Comparison of ENCODE assay signal across 18 cellular contexts in the genomic region with DNA sequence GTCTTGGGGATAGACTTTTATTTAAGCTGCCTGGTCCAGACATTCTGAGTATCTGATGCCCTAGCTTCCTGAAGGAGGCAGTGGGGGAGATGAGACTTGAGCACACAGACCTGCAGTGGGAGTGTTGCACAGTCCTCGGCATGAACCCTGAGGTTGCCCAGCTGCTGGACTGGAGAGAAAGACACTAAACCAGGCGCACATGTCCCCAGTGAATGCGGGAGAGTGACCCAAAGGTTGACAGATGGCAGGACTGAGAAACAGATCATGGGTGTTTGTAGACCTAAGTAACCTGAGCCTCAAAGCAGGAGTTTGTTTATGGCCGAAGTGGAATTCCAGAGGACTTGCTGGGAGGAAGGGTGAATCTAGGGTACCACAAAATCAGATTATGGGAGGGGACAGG. TPM values are rescaled to one million over a fixed set of nuclear protein-coding genes. Genes with fewer than 3 reads are reported as not detected.
DNase-seq lines count a peak whose midpoint lies in the region; ATAC-seq and TF ChIP-seq lines count a peak whose summit lies in the region.
"Had no signal": no experiment of that assay in that cellular context is flagged by ENCODE, and none has a peak within 500 bp of the region (broad histone marks: within the 10 kb centered on the region; RNA-seq: fewer than 3 reads in every experiment).

No MANE protein-coding gene starts in this region.

- H3K79me2 ChIP-seq in neural progenitor cell (ENCODE audit: low read depth): no peaks in the 10 kb centered on the region

- ATAC-seq in IMR-90 (ENCODE audit: low read depth) (no peak), WTC11 (peak; percentile 43; the same call in 1 of the 2 replicates)
- ATAC-seq: HCT116, PC-3 had no signal

- H3K4me3 ChIP-seq in IMR-90 (ENCODE audit: insufficient read depth, low read depth, low read length) (no peak overlapping the region), neural progenitor cell (no peak overlapping the region)
- H3K4me3 ChIP-seq: SJSA1 had no signal

- no peak for TF ChIP-seq RAD21 in IMR-90 (IDR thresholded peaks at IDR 0.05; ENCODE audit: low read length)

- no TSS peak for BruUV-seq in IMR-90 (replicated peaks; lab: Mats Ljungman, UMichigan)

- CTCF ChIA-PET in IMR-90 (lab: Yijun Ruan, JAX) (interaction anchor here (0.8 kb wide), 1 partner anchor 17 kb away, joined by 3 read pairs; no protein-coding TSS in a partner anchor), WTC11 (lab: Charles Lee) (interaction anchor here (1.3 kb wide), 1 partner anchor 79 kb away, joined by 3 read pairs; no protein-coding TSS in a partner anchor)

- H3K36me3 ChIP-seq in IMR-90 (ENCODE audit: control insufficient read depth, insufficient read depth, low read length): no peaks in the 10 kb centered on the region
- no peaks in the 10 kb centered on the region for H3K36me3 ChIP-seq in neural progenitor cell
- H3K36me3 ChIP-seq: SJSA1 had no signal

- H3K4ac ChIP-seq in IMR-90 (ENCODE audit: low read depth, low read length): no peak overlapping the region

- no peak overlapping the region for H3K4me3 Mint-ChIP-seq in WTC11
- no peak overlapping the region for H3K4me3 Mint-ChIP-seq in neural progenitor cell
- H3K4me3 Mint-ChIP-seq: CD4-positive, CD25-positive, alpha-beta regulatory T cell had no signal

- 0 out of 2 replicates have a peak overlapping the region, but pooled peaks have one; percentile 15 for H3K56ac ChIP-seq in IMR-90 (ENCODE audit: extremely low read depth, insufficient read depth, low read length)

- H3K14ac ChIP-seq in IMR-90 (replicated peaks; ENCODE audit: low read depth, low read length): no peak overlapping the region

- DNase-seq in DMS 273 treated with DMSO at 0.1 percent for 48 hours (lab: John Stamatoyannopoulos, UW) (peak; percentile 37), IMR-90 (no peak), WTC11 (ENCODE audit: low spot score) (no peak), neural progenitor cell (ENCODE audit: low spot score) (peak; percentile 13), NCI-H1436 treated with DMSO at 0.1 percent for 48 hours (lab: John Stamatoyannopoulos, UW) (no peak)
- no peak for DNase-seq in effector CD8-positive, alpha-beta T cell (lab: John Stamatoyannopoulos, UW)
- DNase-seq in activated CD8-positive, alpha-beta memory T cell treated with anti-CD3 and anti-CD28 coated beads for 24 hours: no peak
- DNase-seq: CD4-positive, CD25-positive, alpha-beta regulatory T cell; DMS79 treated with DMSO at 0.1 percent for 48 hours; KBM-7; NCI-H1048; NCI-H146; NCI-H2081 treated with DMSO at 0.1 percent for 48 hours; NCI-H345; NCI-H69; PC-3 had no signal

- H3K4me1 Mint-ChIP-seq in WTC11: peaks cover 8% of the 10 kb centered on the region
- peaks cover 6% of the 10 kb centered on the region for H3K4me1 Mint-ChIP-seq in neural progenitor cell
- H3K4me1 Mint-ChIP-seq: CD4-positive, CD25-positive, alpha-beta regulatory T cell had no signal

- no peak overlapping the region for H4K8ac ChIP-seq in IMR-90 (ENCODE audit: low read depth in 2 of 2, low read length in 2 of 2)

- H2BK20ac ChIP-seq in IMR-90 (ENCODE audit: low read depth, low read length): no peak overlapping the region

- H3K4me2 ChIP-seq in IMR-90 (ENCODE audit: low read depth, low read length) (no peak overlapping the region), neural progenitor cell (peak overlapping the region; percentile 8)

- POLR2A ChIA-PET in IMR-90 (lab: Charles Lee; ENCODE audit: unreplicated experiment) (no interaction called here), WTC11 (lab: Charles Lee) (no interaction called here)

- H4K91ac ChIP-seq in IMR-90 (ENCODE audit: insufficient read depth, low read depth, low read length): no peak overlapping the region

- no peak overlapping the region for H2BK15ac ChIP-seq in IMR-90 (ENCODE audit: low read depth, low read length)

- H2AK9ac ChIP-seq in IMR-90 (replicated peaks; ENCODE audit: low read depth, low read length, poor library complexity): no peak overlapping the region

- H2AK5ac ChIP-seq in IMR-90 (ENCODE audit: low read depth, low read length): no peak overlapping the region

- WGBS in IMR-90 (ENCODE audit: extremely low coverage in 2 of 2, insufficient read length in 1 of 2), 2 experiments: 34% methylated on average over 3 of the region's 4 CpGs; no CpG with 5 or more reads in 1 of the 2 experiments

- no peak for TF ChIP-seq POLR2A in IMR-90 (IDR thresholded peaks at IDR 0.05; ENCODE audit: low read depth, low read length)

- H3K27ac ChIP-seq in IMR-90 (ENCODE audit: insufficient read depth, low read length): no peak overlapping the region
- H3K27ac ChIP-seq in neural progenitor cell: no peak overlapping the region
- H3K27ac ChIP-seq: SJSA1 had no signal

- H3K27me3 ChIP-seq in IMR-90 (ENCODE audit: control insufficient read depth, insufficient read depth, low read length) (peaks cover 8% of the 10 kb centered on the region), neural progenitor cell (no peaks in the 10 kb centered on the region)

- no peaks in the 10 kb centered on the region for H3K9me1 ChIP-seq in IMR-90 (ENCODE audit: insufficient read depth, low read length)

- H3K36me3 Mint-ChIP-seq in WTC11 (no peaks in the 10 kb centered on the region), neural progenitor cell (no peaks in the 10 kb centered on the region)
- H3K36me3 Mint-ChIP-seq: CD4-positive, CD25-positive, alpha-beta regulatory T cell had no signal

- H3K9me3 Mint-ChIP-seq in WTC11 (peaks cover 4% of the 10 kb centered on the region), neural progenitor cell (no peaks in the 10 kb centered on the region)

- H2AFZ ChIP-seq in IMR-90 (replicated peaks; ENCODE audit: low read length, poor library complexity): no peak overlapping the region
- peak overlapping the region; percentile 95 for H2AFZ ChIP-seq in neural progenitor cell (replicated peaks)

- no peak overlapping the region for H3K9ac ChIP-seq in IMR-90 (ENCODE audit: low read depth, low read length)
- H3K9ac ChIP-seq in neural progenitor cell: no peak overlapping the region

- no peaks in the 10 kb centered on the region for H3F3A ChIP-seq in neural progenitor cell (ENCODE audit: low read depth)

- H4K20me1 ChIP-seq in IMR-90 (ENCODE audit: insufficient read depth, low read length) (no peaks in the 10 kb centered on the region), neural progenitor cell (ENCODE audit: low read depth) (no peaks in the 10 kb centered on the region)

- H4K5ac ChIP-seq in IMR-90 (ENCODE audit: low read depth, low read length): no peak overlapping the region

- in situ Hi-C loops in IMR-90 (cut with MboI; ENCODE audit: low sequenced_read_pairs): no loop called here

- H3K18ac ChIP-seq in IMR-90 (ENCODE audit: low read depth, low read length): no peak overlapping the region

- H3K27me3 Mint-ChIP-seq in WTC11 (ENCODE audit: low read depth) (no peaks in the 10 kb centered on the region), neural progenitor cell (ENCODE audit: insufficient read depth, low read depth) (no peaks in the 10 kb centered on the region)

- no peaks in the 10 kb centered on the region for H3K79me1 ChIP-seq in IMR-90 (ENCODE audit: low read depth in 1 of 2, low read length in 2 of 2)

- no peak overlapping the region for H3K23ac ChIP-seq in IMR-90 (ENCODE audit: low read depth, low read length)

- TF ChIP-seq CTCF in IMR-90 (conservative IDR thresholded peaks at IDR 0.05; ENCODE audit: low read depth, low read length): no peak
- no peak for TF ChIP-seq CTCF in WTC11 (IDR thresholded peaks at IDR 0.05)
- no peak for TF ChIP-seq CTCF in neural progenitor cell (IDR thresholded peaks at IDR 0.05)

- H3K9me3 ChIP-seq in IMR-90 (ENCODE audit: control insufficient read depth, insufficient read depth, low read length) (no peaks in the 10 kb centered on the region), neural progenitor cell (ENCODE audit: low read depth) (no peaks in the 10 kb centered on the region)
- H3K9me3 ChIP-seq: SJSA1 had no signal

- H2BK5ac ChIP-seq in IMR-90 (ENCODE audit: low read depth, low read length, poor library complexity, severe bottlenecking): no peak overlapping the region

- H3K4me1 ChIP-seq in IMR-90 (ENCODE audit: control insufficient read depth, insufficient read depth, low read length) (no peaks in the 10 kb centered on the region), neural progenitor cell (peaks cover 11% of the 10 kb centered on the region)
- H3K4me1 ChIP-seq: SJSA1 had no signal

- dilution Hi-C loops in IMR-90 (cut with HindIII; ENCODE audit: low sequenced_read_pairs, unreplicated experiment): no loop called here

- H3K27ac Mint-ChIP-seq in WTC11: no peak overlapping the region
- no peak overlapping the region for H3K27ac Mint-ChIP-seq in neural progenitor cell
- H3K27ac Mint-ChIP-seq: CD4-positive, CD25-positive, alpha-beta regulatory T cell had no signal

- intact Hi-C loops in IMR-90 (cut with micrococcal nuclease): no loop called here

- no peak overlapping the region for H2BK120ac ChIP-seq in IMR-90 (ENCODE audit: low read depth, low read length)

TF ChIP-seq in IMR-90, 13 proteins besides CTCF, POLR2A, EP300 and RAD21 (continues in another document):
- TF ChIP-seq MXI1 (IDR thresholded peaks at IDR 0.05; ENCODE audit: borderline replicate concordance, low read depth, low read length) (no peak), RCOR1 (IDR thresholded peaks at IDR 0.05; ENCODE audit: insufficient replicate concordance, low read length) (no peak), BHLHE40 (IDR thresholded peaks at IDR 0.05; ENCODE audit: low read depth, low read length) (no peak), CEBPB (IDR thresholded peaks at IDR 0.05; ENCODE audit: low read depth, low read length) (no peak), CHD1 (IDR thresholded peaks at IDR 0.05; ENCODE audit: low read depth, low read length) (no peak)

TF ChIP-seq in WTC11, 78 proteins besides CTCF, POLR2A, EP300 and RAD21 (continues in another document):
- TF ChIP-seq, protein P1, sequence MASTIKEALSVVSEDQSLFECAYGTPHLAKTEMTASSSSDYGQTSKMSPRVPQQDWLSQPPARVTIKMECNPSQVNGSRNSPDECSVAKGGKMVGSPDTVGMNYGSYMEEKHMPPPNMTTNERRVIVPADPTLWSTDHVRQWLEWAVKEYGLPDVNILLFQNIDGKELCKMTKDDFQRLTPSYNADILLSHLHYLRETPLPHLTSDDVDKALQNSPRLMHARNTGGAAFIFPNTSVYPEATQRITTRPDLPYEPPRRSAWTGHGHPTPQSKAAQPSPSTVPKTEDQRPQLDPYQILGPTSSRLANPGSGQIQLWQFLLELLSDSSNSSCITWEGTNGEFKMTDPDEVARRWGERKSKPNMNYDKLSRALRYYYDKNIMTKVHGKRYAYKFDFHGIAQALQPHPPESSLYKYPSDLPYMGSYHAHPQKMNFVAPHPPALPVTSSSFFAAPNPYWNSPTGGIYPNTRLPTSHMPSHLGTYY (CRISPR knock-in tag; IDR thresholded peaks at IDR 0.05): no peak
- TF ChIP-seq, protein P2, sequence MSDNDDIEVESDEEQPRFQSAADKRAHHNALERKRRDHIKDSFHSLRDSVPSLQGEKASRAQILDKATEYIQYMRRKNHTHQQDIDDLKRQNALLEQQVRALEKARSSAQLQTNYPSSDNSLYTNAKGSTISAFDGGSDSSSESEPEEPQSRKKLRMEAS (CRISPR knock-in tag; IDR thresholded peaks at IDR 0.05): no peak

RNA-seq across cellular contexts. Expression of a gene that starts 15.7 kb away (rescaled TPM):
- total RNA-seq in IMR-90 (2012; rRNA removed) (10.6 TPM in 2 replicates), WTC11 (2021) (9.6 to 15.0 TPM (median 14.1 TPM) in 3 replicates), neural progenitor cell (ENCODE audit: low replicate concordance) (15.2 and 17.2 TPM in 2 replicates)
- polyA plus RNA-seq in IMR-90 (2012; rRNA removed): 20.1 and 23.1 TPM in 2 replicates
- polyA plus RNA-seq in IMR-90 (2012; cell fraction: cytosol; rRNA removed): 17.7 and 20.5 TPM in 2 replicates
- 8.1 and 19.8 TPM in 2 replicates for polyA plus RNA-seq in IMR-90 (2012; cell fraction: nucleus; rRNA removed; ENCODE audit: low replicate concordance)

Comparison
In these comparisons a context has a peak if more than half of its experiments do, and no peak if none do; other contexts are left out.
1. DNase-seq: peak in DMS 273 treated with DMSO at 0.1 percent for 48 hours (single experiment) and neural progenitor cell (single experiment); none in IMR-90 (single experiment), WTC11 (single experiment), effector CD8-positive, alpha-beta T cell (single experiment), NCI-H1436 treated with DMSO at 0.1 percent for 48 hours (single experiment) and activated CD8-positive, alpha-beta memory T cell treated with anti-CD3 and anti-CD28 coated beads for 24 hours (single experiment).